1 cellular context compared by ENCODE assay signal in genomic region chrX:40148439-40149285, GRCh38.
TF ChIP-seq lines count a peak whose summit lies in the region.

No MANE protein-coding gene starts in this region.

TF ChIP-seq in HepG2, 621 proteins besides CTCF, POLR2A, EP300 and RAD21 (continued from another document):
- TF ChIP-seq ZNF687 (CRISPR knock-in tag; IDR thresholded peaks at IDR 0.05): peak; percentile 47
